14 cellular contexts compared by ENCODE assay signal in the genomic region with DNA sequence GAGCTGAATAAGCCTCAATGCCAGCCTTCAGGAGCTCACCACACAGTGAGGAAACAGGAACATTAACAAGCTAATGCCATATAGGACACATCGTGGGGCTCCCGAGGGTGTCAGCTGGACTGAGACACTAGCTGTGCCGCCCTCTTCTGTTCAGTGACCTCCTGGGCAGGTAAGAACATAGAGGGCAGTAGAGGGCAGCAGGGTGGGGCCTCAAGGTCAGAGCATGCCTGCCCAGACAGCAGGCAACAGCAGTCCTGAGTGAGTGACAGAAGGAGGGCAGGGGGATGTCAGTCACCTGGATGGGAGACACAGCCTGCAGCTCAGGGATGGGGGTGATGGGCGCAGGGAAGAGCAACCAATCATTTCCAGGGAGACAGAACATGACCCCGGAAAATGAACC. TPM values are rescaled to one million over a fixed set of nuclear protein-coding genes. Genes with fewer than 3 reads are reported as not detected.
"Had no signal": no experiment of that assay in that cellular context is flagged by ENCODE, and none has a peak within 500 bp of the region (broad histone marks: within the 10 kb centered on the region; RNA-seq: fewer than 3 reads in every experiment).

No MANE protein-coding gene starts in this region.

- H3K36me3 ChIP-seq: breast epithelium, neutrophil, right atrium auricular region, thyroid gland had no signal

- H3K27me3 ChIP-seq: breast epithelium, right atrium auricular region, thyroid gland had no signal

- H3K79me2 ChIP-seq: hepatocyte had no signal

- DNase-seq: activated CD4-positive, alpha-beta T cell treated with anti-CD3 and anti-CD28 coated beads for 4 hours; activated CD8-positive, alpha-beta memory T cell treated with anti-CD3 and anti-CD28 coated beads, Interleukin-2, amount 50 U/mL, for 4 hours; activated CD8-positive, alpha-beta T cell treated with anti-CD3 and anti-CD28 coated beads for 36 hours; dermis blood vessel endothelial cell; kidney glomerular epithelial cell; midbrain; small intestine; thyroid gland had no signal

- H2AFZ ChIP-seq: hepatocyte had no signal

- H3K27ac ChIP-seq: breast epithelium, hepatocyte, neutrophil, right atrium auricular region, thyroid gland, VCaP had no signal

- ATAC-seq: activated CD8-positive, alpha-beta T cell treated with anti-CD3 and anti-CD28 coated beads for 36 hours had no signal

- FAIRE-seq: small intestine, urothelium cell line had no signal

- H3K4me3 ChIP-seq: breast epithelium, hepatocyte, right atrium auricular region, thyroid gland had no signal

- H3K4me2 ChIP-seq: hepatocyte had no signal

- H3K4me1 ChIP-seq: breast epithelium, thyroid gland had no signal

- H3K9me3 ChIP-seq: breast epithelium, neutrophil, thyroid gland had no signal

RNA-seq across cellular contexts. Expression of a gene that starts 15.5 kb away (rescaled TPM):
- total RNA-seq: activated CD8-positive, alpha-beta T cell treated with anti-CD3 and anti-CD28 coated beads for 36 hours had no signal
